In the genomic region with DNA sequence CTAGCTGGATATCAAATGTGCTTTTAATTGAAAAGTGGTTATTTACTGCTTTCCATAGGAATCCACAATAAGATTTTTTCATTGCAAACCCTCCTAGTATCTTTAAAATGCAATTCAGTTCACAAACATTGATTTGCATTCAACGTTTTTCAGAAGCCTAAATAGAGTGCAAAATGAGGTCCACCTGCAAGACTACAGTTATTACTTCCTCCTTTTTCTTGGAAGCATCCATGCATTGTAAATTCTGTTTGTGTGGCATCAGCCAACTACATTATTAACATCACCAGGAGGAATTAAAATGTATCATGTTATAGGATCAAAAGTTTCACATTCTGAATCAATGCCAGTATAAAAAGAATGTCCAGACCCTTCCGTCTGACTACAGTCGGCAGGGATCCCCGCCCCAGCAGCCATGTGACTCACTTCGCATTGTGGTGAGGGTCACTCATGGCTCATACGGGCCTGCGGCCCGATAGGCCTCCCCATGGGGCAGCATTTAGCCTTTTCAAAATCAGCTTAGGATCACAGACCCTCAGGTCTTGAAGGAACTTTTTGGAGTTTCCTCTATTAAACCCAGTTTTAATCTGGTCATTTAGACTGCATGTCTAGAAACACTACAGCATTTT, we compare ENCODE assay signal across 20 cellular contexts. TPM values are rescaled to one million over a fixed set of nuclear protein-coding genes. Genes with fewer than 3 reads are reported as not detected.
A peak's percentile ranks its signal among the peaks of the same experiment; 100 is the strongest.
DNase-seq lines count a peak whose midpoint lies in the region; ATAC-seq and TF ChIP-seq lines count a peak whose summit lies in the region.
"Had no signal": no experiment of that assay in that cellular context is flagged by ENCODE, and none has a peak within 500 bp of the region (broad histone marks: within the 10 kb centered on the region; RNA-seq: fewer than 3 reads in every experiment).

No MANE protein-coding gene starts in this region.

- BruUV-seq in IMR-90 (replicated peaks; lab: Mats Ljungman, UMichigan) = no TSS peak

- H3K27me3 ChIP-seq in IMR-90 (ENCODE audit: control insufficient read depth, insufficient read depth, low read length) = no peaks in the 10 kb centered on the region

- ATAC-seq in IMR-90 (ENCODE audit: low read depth) = no peak
- no peak for ATAC-seq in effector memory CD8-positive, alpha-beta T cell (replicated peaks)
- ATAC-seq: GM23338 had no signal

- no peak overlapping the region for H2AFZ ChIP-seq in IMR-90 (replicated peaks; ENCODE audit: low read length, poor library complexity)
- H2AFZ ChIP-seq: GM23338 had no signal

- TF ChIP-seq RAD21 in IMR-90 (IDR thresholded peaks at IDR 0.05; ENCODE audit: low read length) = no peak

- peaks cover 25% of the 10 kb centered on the region for H4K20me1 ChIP-seq in IMR-90 (ENCODE audit: insufficient read depth, low read length)

- H3K9me3 ChIP-seq in IMR-90 (ENCODE audit: control insufficient read depth, insufficient read depth, low read length) = no peaks in the 10 kb centered on the region
- H3K9me3 ChIP-seq: SK-N-SH had no signal

- POLR2A ChIA-PET in IMR-90 (lab: Charles Lee; ENCODE audit: unreplicated experiment) = no interaction called here

- no peak overlapping the region for H3K9ac ChIP-seq in IMR-90 (ENCODE audit: low read depth, low read length)
- H3K9ac ChIP-seq: KMS-11, SK-N-SH had no signal

- H3K4me3 ChIP-seq in IMR-90 (ENCODE audit: insufficient read depth, low read depth, low read length) = no peak overlapping the region
- H3K4me3 ChIP-seq: GM23338 had no signal

- H3K36me3 ChIP-seq in IMR-90 (ENCODE audit: control insufficient read depth, insufficient read depth, low read length) = peaks cover 8% of the 10 kb centered on the region

- intact Hi-C loops in IMR-90 (cut with micrococcal nuclease) = no loop called here

- TF ChIP-seq POLR2A in IMR-90 (IDR thresholded peaks at IDR 0.05; ENCODE audit: low read depth, low read length) (no peak), Raji (IDR thresholded peaks at IDR 0.05; ENCODE audit: insufficient read depth, low read depth, low read length) (peak; percentile 38)

- CTCF ChIA-PET in IMR-90 (lab: Yijun Ruan, JAX) = no interaction called here

- no peak overlapping the region for H3K4ac ChIP-seq in IMR-90 (ENCODE audit: low read depth, low read length)

- in situ Hi-C loops in IMR-90 (cut with MboI; ENCODE audit: low sequenced_read_pairs) = no loop called here

- dilution Hi-C loops in IMR-90 (cut with HindIII; ENCODE audit: low sequenced_read_pairs, unreplicated experiment) = no loop called here

- H2BK120ac ChIP-seq in IMR-90 (ENCODE audit: low read depth, low read length) = no peak overlapping the region

- peaks cover 38% of the 10 kb centered on the region for H3K9me1 ChIP-seq in IMR-90 (ENCODE audit: insufficient read depth, low read length)

- H3K27ac Mint-ChIP-seq in effector memory CD8-positive, alpha-beta T cell = no peak overlapping the region
- H3K27ac Mint-ChIP-seq: CD4-positive, CD25-positive, alpha-beta regulatory T cell; GM23338; IgD-negative memory B cell had no signal

- peaks cover 24% of the 10 kb centered on the region for H3K4me1 ChIP-seq in IMR-90 (ENCODE audit: control insufficient read depth, insufficient read depth, low read length)

- no peaks in the 10 kb centered on the region for H3K36me3 Mint-ChIP-seq in effector memory CD8-positive, alpha-beta T cell (ENCODE audit: insufficient read depth)
- H3K36me3 Mint-ChIP-seq: CD4-positive, CD25-positive, alpha-beta regulatory T cell; IgD-negative memory B cell had no signal

- no peak overlapping the region for H2AK5ac ChIP-seq in IMR-90 (ENCODE audit: low read depth, low read length)

- H4K8ac ChIP-seq in IMR-90 (ENCODE audit: low read depth in 2 of 2, low read length in 2 of 2) = no peak overlapping the region

- peaks cover 73 to 93% of the 10 kb centered on the region in 2 experiments for H3K79me1 ChIP-seq in IMR-90 (ENCODE audit: low read depth in 1 of 2, low read length in 2 of 2)

- H3K9me3 Mint-ChIP-seq in effector memory CD8-positive, alpha-beta T cell = no peaks in the 10 kb centered on the region
- H3K9me3 Mint-ChIP-seq: GM23338, IgD-negative memory B cell had no signal

- no peak overlapping the region for H2BK15ac ChIP-seq in IMR-90 (ENCODE audit: low read depth, low read length)

- 20% methylated on average over 1 of the region's 8 CpGs; no CpG with 5 or more reads in 1 of the 2 experiments for WGBS in IMR-90 (ENCODE audit: extremely low coverage in 2 of 2, insufficient read length in 1 of 2), 2 experiments

- H3K4me3 Mint-ChIP-seq in effector memory CD8-positive, alpha-beta T cell = no peak overlapping the region
- H3K4me3 Mint-ChIP-seq: CD4-positive, CD25-positive, alpha-beta regulatory T cell; GM23338 had no signal

- no peak overlapping the region for H4K5ac ChIP-seq in IMR-90 (ENCODE audit: low read depth, low read length)

- H3K23ac ChIP-seq in IMR-90 (ENCODE audit: low read depth, low read length) = no peak overlapping the region

- no peak overlapping the region for H3K14ac ChIP-seq in IMR-90 (replicated peaks; ENCODE audit: low read depth, low read length)

- DNase-seq in IMR-90 (peak; percentile 44), germinal center (ENCODE audit: low spot score) (peak; percentile 75), retina (peak; percentile 11), NCI-H2081 (lab: John Stamatoyannopoulos, UW) (no peak), NOMO-1 treated with DMSO at 0.1 percent for 48 hours (lab: John Stamatoyannopoulos, UW; ENCODE audit: unreplicated experiment) (no peak), AG08396 (ENCODE audit: low spot score) (no peak)
- DNase-seq in effector memory CD8-positive, alpha-beta T cell = no peak
- DNase-seq: CD4-positive, CD25-positive, alpha-beta regulatory T cell; HCEC 1CT; NCI-H1092 treated with DMSO at 0.1 percent for 48 hours; NCI-H1436 treated with DMSO at 0.1 percent for 48 hours; NCI-H187 treated with DMSO at 0.1 percent for 48 hours; NCI-H2107; NCI-H524; SK-N-SH; SW 1271 had no signal

- H3K4me1 Mint-ChIP-seq in effector memory CD8-positive, alpha-beta T cell (ENCODE audit: low read depth in 2 of 2) = no peaks in the 10 kb centered on the region
- H3K4me1 Mint-ChIP-seq: CD4-positive, CD25-positive, alpha-beta regulatory T cell had no signal

- H2BK20ac ChIP-seq in IMR-90 (ENCODE audit: low read depth, low read length) = no peak overlapping the region

- H3K27me3 Mint-ChIP-seq in effector memory CD8-positive, alpha-beta T cell = peaks cover 13 to 18% of the 10 kb centered on the region in 2 donors
- H3K27me3 Mint-ChIP-seq: CD4-positive, CD25-positive, alpha-beta regulatory T cell had no signal

- no peak for TF ChIP-seq CTCF in IMR-90 (conservative IDR thresholded peaks at IDR 0.05; ENCODE audit: low read depth, low read length)

- H3K56ac ChIP-seq in IMR-90 (ENCODE audit: extremely low read depth, insufficient read depth, low read length) = no peak overlapping the region

- H2AK9ac ChIP-seq in IMR-90 (replicated peaks; ENCODE audit: low read depth, low read length, poor library complexity) = no peak overlapping the region

- H3K27ac ChIP-seq in IMR-90 (ENCODE audit: insufficient read depth, low read length) = no peak overlapping the region; the same call in 1 of the 2 replicates
- H3K27ac ChIP-seq: KMS-11 had no signal

- no peak overlapping the region for H3K4me2 ChIP-seq in IMR-90 (ENCODE audit: low read depth, low read length)
- H3K4me2 ChIP-seq: GM23338, KMS-11, SK-N-SH had no signal

- H2BK5ac ChIP-seq in IMR-90 (ENCODE audit: low read depth, low read length, poor library complexity, severe bottlenecking) = no peak overlapping the region

- no peak overlapping the region; the same call in 1 of the 2 replicates for H3K18ac ChIP-seq in IMR-90 (ENCODE audit: low read depth, low read length)

- H4K91ac ChIP-seq in IMR-90 (ENCODE audit: insufficient read depth, low read depth, low read length) = no peak overlapping the region

TF ChIP-seq in IMR-90, 13 proteins besides CTCF, POLR2A, EP300 and RAD21:
- TF ChIP-seq, protein P1, sequence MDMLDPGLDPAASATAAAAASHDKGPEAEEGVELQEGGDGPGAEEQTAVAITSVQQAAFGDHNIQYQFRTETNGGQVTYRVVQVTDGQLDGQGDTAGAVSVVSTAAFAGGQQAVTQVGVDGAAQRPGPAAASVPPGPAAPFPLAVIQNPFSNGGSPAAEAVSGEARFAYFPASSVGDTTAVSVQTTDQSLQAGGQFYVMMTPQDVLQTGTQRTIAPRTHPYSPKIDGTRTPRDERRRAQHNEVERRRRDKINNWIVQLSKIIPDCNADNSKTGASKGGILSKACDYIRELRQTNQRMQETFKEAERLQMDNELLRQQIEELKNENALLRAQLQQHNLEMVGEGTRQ (IDR thresholded peaks at IDR 0.05; ENCODE audit: low read depth, low read length) = peak; percentile 58; the same call in 1 of the 2 replicates
- TF ChIP-seq FOS (IDR thresholded peaks at IDR 0.05; ENCODE audit: low read depth, low read length) (no peak), RFX5 (IDR thresholded peaks at IDR 0.05; ENCODE audit: low read depth, low read length) (no peak), CEBPB (IDR thresholded peaks at IDR 0.05; ENCODE audit: low read depth, low read length) (no peak), CHD1 (IDR thresholded peaks at IDR 0.05; ENCODE audit: low read depth, low read length) (no peak)
TF ChIP-seq in IMR-90: peak in this region for 1.

RNA-seq across cellular contexts. Expression of a gene that starts 46.3 kb away (rescaled TPM):
- 12.2 TPM in 2 replicates for total RNA-seq in IMR-90 (2012; rRNA removed)
- 32.4 and 36.0 TPM in 2 replicates for polyA plus RNA-seq in IMR-90 (2012; rRNA removed)
- polyA plus RNA-seq in IMR-90 (2012; cell fraction: cytosol; rRNA removed) = 27.9 and 38.6 TPM in 2 replicates
- 52.0 and 83.7 TPM in 2 replicates for polyA plus RNA-seq in IMR-90 (2012; cell fraction: nucleus; rRNA removed; ENCODE audit: low replicate concordance)
- total RNA-seq: CD4-positive, CD25-positive, alpha-beta regulatory T cell; GM23338 had no signal
- polyA plus RNA-seq: CD4-positive, CD25-positive, alpha-beta regulatory T cell; IgD-negative memory B cell; SK-N-SH had no signal

Comparison
In these comparisons a context has a peak if more than half of its experiments do, and no peak if none do; other contexts are left out.
1. DNase-seq: peak in IMR-90 (single experiment), germinal center (single experiment) and retina (single experiment); none in effector memory CD8-positive, alpha-beta T cell (0 of 3), NCI-H2081 (0 of 2), NOMO-1 treated with DMSO at 0.1 percent for 48 hours (single experiment) and AG08396 (single experiment).